Comparison of ENCODE assay signal across 1 cellular context in genomic region chr7:43954524-43955228, GRCh38.
TF ChIP-seq lines count a peak whose summit lies in the region.

No MANE protein-coding gene starts in this region.

TF ChIP-seq in HepG2, 621 proteins besides CTCF, POLR2A, EP300 and RAD21:
- TF ChIP-seq ZNF550 (CRISPR knock-in tag; IDR thresholded peaks at IDR 0.05; ENCODE audit: borderline replicate concordance) (no peak), SKIL (CRISPR knock-in tag; IDR thresholded peaks at IDR 0.05; ENCODE audit: borderline replicate concordance) (no peak), STAG1 (CRISPR knock-in tag; IDR thresholded peaks at IDR 0.05) (peak; percentile 77), YEATS4 (CRISPR knock-in tag; IDR thresholded peaks at IDR 0.05; ENCODE audit: borderline replicate concordance) (no peak), ZNF180 (CRISPR knock-in tag; IDR thresholded peaks at IDR 0.05; ENCODE audit: borderline replicate concordance, low read depth) (no peak), ZSCAN25 (CRISPR knock-in tag; IDR thresholded peaks at IDR 0.05) (no peak), KDM1A (CRISPR knock-in tag; IDR thresholded peaks at IDR 0.05) (no peak), GPN1 (CRISPR knock-in tag; IDR thresholded peaks at IDR 0.05; ENCODE audit: borderline replicate concordance) (no peak), ZNF17 (CRISPR knock-in tag; IDR thresholded peaks at IDR 0.05) (no peak), SMAD3 (CRISPR knock-in tag; IDR thresholded peaks at IDR 0.05) (no peak), ZNF746 (CRISPR knock-in tag; IDR thresholded peaks at IDR 0.05) (no peak), MXD3 (CRISPR knock-in tag; IDR thresholded peaks at IDR 0.05) (no peak), SAP130 (CRISPR knock-in tag; IDR thresholded peaks at IDR 0.05; ENCODE audit: low read depth) (peak; percentile 13; the same call in 1 of the 2 replicates), CENPX (CRISPR knock-in tag; IDR thresholded peaks at IDR 0.05) (no peak), FOSL2 (CRISPR knock-in tag; IDR thresholded peaks at IDR 0.05) (0 out of 2 replicates have a peak, but pooled peaks have one; percentile 5), CCDC6 (CRISPR knock-in tag; IDR thresholded peaks at IDR 0.05) (no peak), MBNL3 (CRISPR knock-in tag; conservative IDR thresholded peaks at IDR 0.05) (no peak), FOSL1 (CRISPR knock-in tag; IDR thresholded peaks at IDR 0.05; ENCODE audit: borderline replicate concordance) (no peak), SMC3 (IDR thresholded peaks at IDR 0.05; ENCODE audit: low read length) (peak; percentile 66; the same call in 1 of the 2 replicates)
- TF ChIP-seq, protein P1, sequence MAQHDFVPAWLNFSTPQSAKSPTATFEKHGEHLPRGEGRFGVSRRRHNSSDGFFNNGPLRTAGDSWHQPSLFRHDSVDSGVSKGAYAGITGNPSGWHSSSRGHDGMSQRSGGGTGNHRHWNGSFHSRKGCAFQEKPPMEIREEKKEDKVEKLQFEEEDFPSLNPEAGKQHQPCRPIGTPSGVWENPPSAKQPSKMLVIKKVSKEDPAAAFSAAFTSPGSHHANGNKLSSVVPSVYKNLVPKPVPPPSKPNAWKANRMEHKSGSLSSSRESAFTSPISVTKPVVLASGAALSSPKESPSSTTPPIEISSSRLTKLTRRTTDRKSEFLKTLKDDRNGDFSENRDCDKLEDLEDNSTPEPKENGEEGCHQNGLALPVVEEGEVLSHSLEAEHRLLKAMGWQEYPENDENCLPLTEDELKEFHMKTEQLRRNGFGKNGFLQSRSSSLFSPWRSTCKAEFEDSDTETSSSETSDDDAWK (CRISPR knock-in tag; IDR thresholded peaks at IDR 0.05) = no peak
